19 cellular contexts compared by ENCODE assay signal in the genomic region with DNA sequence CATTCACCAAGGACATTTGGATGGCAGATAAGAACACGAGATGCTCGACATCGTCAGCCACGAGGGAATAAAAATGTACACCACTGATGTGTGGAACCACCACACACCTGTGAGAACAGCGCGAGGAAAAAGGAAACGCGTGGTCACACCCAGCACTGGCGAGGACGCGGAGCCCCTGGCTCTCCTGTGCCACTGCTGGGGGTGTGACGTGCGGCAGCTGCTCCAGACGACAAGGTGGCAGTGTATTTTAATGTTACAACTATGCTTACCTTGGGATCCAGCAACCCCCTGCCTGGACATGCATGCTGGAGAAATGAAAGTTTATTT. TPM values are rescaled to one million over a fixed set of nuclear protein-coding genes. Genes with fewer than 3 reads are reported as not detected.
DNase-seq lines count a peak whose midpoint lies in the region; ATAC-seq, FAIRE-seq and TF ChIP-seq lines count a peak whose summit lies in the region.
"Had no signal": no experiment of that assay in that cellular context is flagged by ENCODE, and none has a peak within 500 bp of the region (broad histone marks: within the 10 kb centered on the region; RNA-seq: fewer than 3 reads in every experiment).

No MANE protein-coding gene starts in this region.

- no peak overlapping the region for H3K27ac Mint-ChIP-seq in osteocyte (ENCODE audit: unreplicated experiment)
- H3K27ac Mint-ChIP-seq: CD8-positive, alpha-beta T cell had no signal

- no peaks in the 10 kb centered on the region for H3K4me1 Mint-ChIP-seq in osteocyte (ENCODE audit: unreplicated experiment)

- no peak overlapping the region for H3K4me3 ChIP-seq in coronary artery

- no peak for TF ChIP-seq CTCF in coronary artery (IDR thresholded peaks at IDR 0.05)
- no peak for TF ChIP-seq CTCF in osteocyte (IDR thresholded peaks at IDR 0.05)

- peaks cover 58% of the 10 kb centered on the region for H3K27me3 Mint-ChIP-seq in osteocyte (ENCODE audit: unreplicated experiment)

- ATAC-seq in HG02938 (IDR thresholded peaks at IDR 0.05; ENCODE audit: unreplicated experiment) (no peak), GM21447 (IDR thresholded peaks at IDR 0.05; ENCODE audit: unreplicated experiment) (no peak), HG03175 (IDR thresholded peaks at IDR 0.05; ENCODE audit: unreplicated experiment) (no peak)
- ATAC-seq: CD8-positive, alpha-beta T cell; Panc1 had no signal

- H3K36me3 Mint-ChIP-seq in osteocyte (ENCODE audit: unreplicated experiment): no peaks in the 10 kb centered on the region
- H3K36me3 Mint-ChIP-seq: CD8-positive, alpha-beta T cell; IgD-negative memory B cell had no signal

- DNase-seq in HTR-8/SVneo (ENCODE audit: insufficient read length, low spot score) (no peak), NCI-H345 (lab: John Stamatoyannopoulos, UW) (peak; percentile 48), coronary artery (ENCODE audit: low spot score) (peak; percentile 60), osteocyte (ENCODE audit: extremely low spot score, unreplicated experiment) (peak; percentile 73), NCI-H1930 (lab: John Stamatoyannopoulos, UW) (no peak)
- DNase-seq: BE2C; CD8-positive, alpha-beta T cell; MV-4-11; NCI-H1436; NCI-H2081 treated with DMSO at 0.1 percent for 48 hours; NCI-H446 treated with DMSO at 0.1 percent for 48 hours; SIG-M5 had no signal

- H3K9me3 Mint-ChIP-seq in osteocyte (ENCODE audit: unreplicated experiment): no peaks in the 10 kb centered on the region
- H3K9me3 Mint-ChIP-seq: CD8-positive, alpha-beta T cell had no signal

- H3K4me3 Mint-ChIP-seq in osteocyte (ENCODE audit: unreplicated experiment): no peak overlapping the region
- H3K4me3 Mint-ChIP-seq: CD8-positive, alpha-beta T cell; IgD-negative memory B cell had no signal

- H3K27ac ChIP-seq in coronary artery: no peak overlapping the region

- peak; percentile 58 for FAIRE-seq in HTR-8/SVneo (lab: Jason Lieb, UNC)
- FAIRE-seq: D721Med, H54 had no signal

RNA-seq across cellular contexts. Expression of a gene that starts 13.6 kb away (rescaled TPM):
- total RNA-seq in osteocyte: 5.4 and 7.6 TPM in 2 replicates

Comparison
In these comparisons a context has a peak if more than half of its experiments do, and no peak if none do; other contexts are left out.
1. DNase-seq: peak in NCI-H345 (single experiment), coronary artery (single experiment) and osteocyte (single experiment); none in HTR-8/SVneo (single experiment) and NCI-H1930 (0 of 2).